In the genomic region with DNA sequence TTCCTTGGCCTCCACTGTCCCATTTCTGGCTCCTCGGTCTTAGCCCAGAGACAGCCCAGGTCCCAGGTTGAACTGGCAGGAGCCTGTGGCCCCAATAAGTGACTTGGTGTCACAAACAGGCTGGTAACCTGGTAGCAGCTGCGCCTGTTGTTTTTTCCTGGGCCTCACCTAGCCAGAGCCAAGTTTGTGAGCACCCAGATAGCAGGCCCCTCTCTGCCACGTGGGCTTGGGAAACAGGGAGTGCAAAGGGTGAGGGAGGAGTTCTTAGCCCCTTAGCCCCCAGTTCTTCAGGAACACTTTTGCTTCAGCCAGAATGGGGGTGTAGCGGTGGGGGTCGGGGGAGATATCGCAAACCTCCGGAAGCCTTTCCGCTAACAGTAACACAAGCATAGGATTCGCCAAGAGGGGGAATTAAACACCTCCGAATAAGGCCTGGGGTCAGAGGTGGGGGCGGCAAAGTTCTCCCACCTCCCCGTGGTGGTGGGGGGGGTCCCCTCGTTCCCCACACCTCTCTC, we compare ENCODE assay signal across 11 cellular contexts. TPM values are rescaled to one million over a fixed set of nuclear protein-coding genes. Genes with fewer than 3 reads are reported as not detected.
DNase-seq lines count a peak whose midpoint lies in the region; ATAC-seq, FAIRE-seq and TF ChIP-seq lines count a peak whose summit lies in the region.
"Had no signal": no experiment of that assay in that cellular context is flagged by ENCODE, and none has a peak within 500 bp of the region (broad histone marks: within the 10 kb centered on the region; RNA-seq: fewer than 3 reads in every experiment).

No MANE protein-coding gene starts in this region.

- H3K4me2 ChIP-seq in IMR-90 (ENCODE audit: low read depth, low read length), result peak overlapping the region; percentile 83

- no peaks in the 10 kb centered on the region for H4K20me1 ChIP-seq in IMR-90 (ENCODE audit: insufficient read depth, low read length)

- H2BK120ac ChIP-seq in IMR-90 (ENCODE audit: low read depth, low read length), result peak overlapping the region; percentile 93

- H4K5ac ChIP-seq in IMR-90 (ENCODE audit: low read depth, low read length), result peak overlapping the region; percentile 81

- H3K36me3 ChIP-seq in IMR-90 (ENCODE audit: control insufficient read depth, insufficient read depth, low read length), result no peaks in the 10 kb centered on the region
- H3K36me3 ChIP-seq in bronchial epithelial cell (ENCODE audit: control insufficient read depth, insufficient read depth, low read length), result peaks cover 2% of the 10 kb centered on the region
- no peaks in the 10 kb centered on the region for H3K36me3 ChIP-seq in left lung
- no peaks in the 10 kb centered on the region for H3K36me3 ChIP-seq in suprapubic skin

- H3K27ac ChIP-seq in IMR-90 (ENCODE audit: insufficient read depth, low read length) (peak overlapping the region; percentile 95), left lung (peak overlapping the region; percentile 58 to 75), suprapubic skin (peak overlapping the region; percentile 89)

- H3K56ac ChIP-seq in IMR-90 (ENCODE audit: extremely low read depth, insufficient read depth, low read length), result peak overlapping the region; percentile 73; the same call in 1 of the 2 replicates

- DNase-seq in IMR-90, result no peak
- peak; percentile 10 for DNase-seq in bronchial epithelial cell (ENCODE audit: low read depth)
- DNase-seq in left lung, result no peak
- no peak for DNase-seq in suprapubic skin (ENCODE audit: low spot score in 2 of 2)
- no peak for DNase-seq in NCI-H1694 (lab: John Stamatoyannopoulos, UW)
- DNase-seq in AG20443 (ENCODE audit: low spot score), result no peak
- DNase-seq in midbrain (lab: John Stamatoyannopoulos, UW), result no peak
- no peak for DNase-seq in superior temporal gyrus (ENCODE audit: extremely low spot score)
- DNase-seq: activated CD4-positive, alpha-beta T cell treated with anti-CD3 and anti-CD28 coated beads, Interleukin-2, amount 50 U/mL, for 4 hours; stimulated activated CD4-positive, alpha-beta T cell treated with anti-CD3 and anti-CD28 coated beads, Interleukin-2, amount 100 ng/mL, for 48 hours had no signal

- H3K4me3 ChIP-seq in IMR-90 (ENCODE audit: insufficient read depth, low read depth, low read length) (peak overlapping the region; percentile 49), bronchial epithelial cell (ENCODE audit: low read depth, low read length) (peak overlapping the region; percentile 96), left lung (peak overlapping the region; percentile 42 to 45), suprapubic skin (peak overlapping the region; percentile 53)

- peak overlapping the region; percentile 94 for H2AFZ ChIP-seq in IMR-90 (replicated peaks; ENCODE audit: low read length, poor library complexity)

- TF ChIP-seq POLR2A in IMR-90 (IDR thresholded peaks at IDR 0.05; ENCODE audit: low read depth, low read length) (no peak), suprapubic skin (IDR thresholded peaks at IDR 0.05) (no peak)

- no peaks in the 10 kb centered on the region for H3K9me3 ChIP-seq in IMR-90 (ENCODE audit: control insufficient read depth, insufficient read depth, low read length)
- H3K9me3 ChIP-seq in left lung, result no peaks in the 10 kb centered on the region
- H3K9me3 ChIP-seq in suprapubic skin, result no peaks in the 10 kb centered on the region

- peak overlapping the region; percentile 48 for H3K18ac ChIP-seq in IMR-90 (ENCODE audit: low read depth, low read length)

- H3K79me1 ChIP-seq in IMR-90 (ENCODE audit: low read depth in 1 of 2, low read length in 2 of 2), result peaks cover 0 to 54% of the 10 kb centered on the region in 2 experiments; a peak in 2 of 4 replicates

- peaks cover 27% of the 10 kb centered on the region for H3K9me1 ChIP-seq in IMR-90 (ENCODE audit: insufficient read depth, low read length)

- H4K91ac ChIP-seq in IMR-90 (ENCODE audit: insufficient read depth, low read depth, low read length), result peak overlapping the region; percentile 98

- H2BK15ac ChIP-seq in IMR-90 (ENCODE audit: low read depth, low read length), result peak overlapping the region; percentile 88; the same call in 2 of the 3 replicates

- WGBS in IMR-90 (ENCODE audit: extremely low coverage in 2 of 2, insufficient read length in 1 of 2), 2 experiments, result no CpG with 5 or more reads among the region's 13 CpGs
- 55% methylated on average over 9 of the region's 13 CpGs for WGBS in suprapubic skin

- H2BK20ac ChIP-seq in IMR-90 (ENCODE audit: low read depth, low read length), result peak overlapping the region; percentile 67

- peak overlapping the region; percentile 95 for H3K23ac ChIP-seq in IMR-90 (ENCODE audit: low read depth, low read length)

- POLR2A ChIA-PET in IMR-90 (lab: Charles Lee; ENCODE audit: unreplicated experiment), result interaction anchor here (0.7 kb wide), 1 partner anchor 9 kb away, joined by 5 read pairs; no protein-coding TSS in a partner anchor

- in situ Hi-C loops in IMR-90 (cut with MboI; ENCODE audit: low sequenced_read_pairs), result no loop called here

- BruUV-seq in IMR-90 (replicated peaks; lab: Mats Ljungman, UMichigan), result no TSS peak

- no peak for ATAC-seq in IMR-90 (ENCODE audit: low read depth)
- ATAC-seq in left lung, result peak; percentile 25

- FAIRE-seq in bronchial epithelial cell (lab: Jason Lieb, UNC), result no peak

- intact Hi-C loops in IMR-90 (cut with micrococcal nuclease) (no loop called here), left lung (cut with DNase I) (no loop called here)

- peak overlapping the region; percentile 86 for H3K9ac ChIP-seq in IMR-90 (ENCODE audit: low read depth, low read length)

- peak overlapping the region; percentile 99 for H2AK9ac ChIP-seq in IMR-90 (replicated peaks; ENCODE audit: low read depth, low read length, poor library complexity)

- no peaks in the 10 kb centered on the region for H3K27me3 ChIP-seq in IMR-90 (ENCODE audit: control insufficient read depth, insufficient read depth, low read length)
- no peaks in the 10 kb centered on the region for H3K27me3 ChIP-seq in bronchial epithelial cell (ENCODE audit: control insufficient read depth, insufficient read depth, low read length)
- H3K27me3 ChIP-seq in left lung, result peaks cover 0 to 32% of the 10 kb centered on the region in 2 donors
- no peaks in the 10 kb centered on the region for H3K27me3 ChIP-seq in suprapubic skin

- TF ChIP-seq RAD21 in IMR-90 (IDR thresholded peaks at IDR 0.05; ENCODE audit: low read length), result no peak

- TF ChIP-seq CTCF in IMR-90 (conservative IDR thresholded peaks at IDR 0.05; ENCODE audit: low read depth, low read length) (no peak), bronchial epithelial cell (IDR thresholded peaks at IDR 0.05; ENCODE audit: insufficient read depth, low read length, severe bottlenecking) (no peak), left lung (IDR thresholded peaks at IDR 0.05) (no peak), suprapubic skin (IDR thresholded peaks at IDR 0.05) (no peak)

- H3K14ac ChIP-seq in IMR-90 (replicated peaks; ENCODE audit: low read depth, low read length), result peak overlapping the region; percentile 98

- peak overlapping the region; percentile 90 for H2BK5ac ChIP-seq in IMR-90 (ENCODE audit: low read depth, low read length, poor library complexity, severe bottlenecking)

- peak overlapping the region; percentile 98 for H3K4ac ChIP-seq in IMR-90 (ENCODE audit: low read depth, low read length)

- TF ChIP-seq EP300 in suprapubic skin (IDR thresholded peaks at IDR 0.05), result no peak

- dilution Hi-C loops in IMR-90 (cut with HindIII; ENCODE audit: low sequenced_read_pairs, unreplicated experiment), result no loop called here

- peak overlapping the region; percentile 99 for H2AK5ac ChIP-seq in IMR-90 (ENCODE audit: low read depth, low read length)

- peak overlapping the region; percentile 95 to 98 for H4K8ac ChIP-seq in IMR-90 (ENCODE audit: low read depth in 2 of 2, low read length in 2 of 2)

- H3K4me1 ChIP-seq in IMR-90 (ENCODE audit: control insufficient read depth, insufficient read depth, low read length) (peaks cover 22% of the 10 kb centered on the region), left lung (peaks cover 7 to 22% of the 10 kb centered on the region in 2 donors), suprapubic skin (peaks cover 58% of the 10 kb centered on the region)

- CTCF ChIA-PET in IMR-90 (lab: Yijun Ruan, JAX), result no interaction called here

TF ChIP-seq in IMR-90, 13 proteins besides CTCF, POLR2A, EP300 and RAD21:
- TF ChIP-seq BHLHE40 (IDR thresholded peaks at IDR 0.05; ENCODE audit: low read depth, low read length), result no peak

RNA-seq across cellular contexts. Expression of a gene that starts 0.8 kb away (rescaled TPM):
- 0.72 and 1.1 TPM in 2 replicates for total RNA-seq in IMR-90 (2012; rRNA removed)
- polyA plus RNA-seq in IMR-90 (2012; rRNA removed), result 1.7 and 1.8 TPM in 2 replicates
- polyA plus RNA-seq in IMR-90 (2012; cell fraction: cytosol; rRNA removed), result 1.6 and 1.7 TPM in 2 replicates
- polyA plus RNA-seq in IMR-90 (2012; cell fraction: nucleus; rRNA removed; ENCODE audit: low replicate concordance), result 3.0 and 3.3 TPM in 2 replicates
- total RNA-seq in bronchial epithelial cell, result 11.3 and 46.1 TPM in 2 replicates
- total RNA-seq in left lung, result 10 to 100 TPM; 19.6 to 20.3 TPM
- 100 to 1,000 TPM; 112 to 150 (median 122) TPM for total RNA-seq in suprapubic skin
- total RNA-seq: NCI-H460 had no signal

RNA-seq across cellular contexts. Expression of a gene that starts 31.5 kb away (rescaled TPM):
- total RNA-seq in IMR-90 (2012; rRNA removed) (under 0.01 and 0.18 TPM in 2 replicates), bronchial epithelial cell (not detected in 2 replicates), left lung (under 1 TPM in 1 of 2 donors, not detected in 1; 0.17 TPM), suprapubic skin (under 1 TPM in 1 of 4 donors, not detected in 3; 0.76 TPM)
- 0.32 and 0.34 TPM in 2 replicates for polyA plus RNA-seq in IMR-90 (2012; rRNA removed)
- polyA plus RNA-seq in IMR-90 (2012; cell fraction: cytosol; rRNA removed), result 0.50 and 0.60 TPM in 2 replicates
- polyA plus RNA-seq in IMR-90 (2012; cell fraction: nucleus; rRNA removed; ENCODE audit: low replicate concordance), result 0.12 and 0.18 TPM in 2 replicates
- total RNA-seq: NCI-H460 had no signal

RNA-seq across cellular contexts. Expression of a gene that starts 53.1 kb away (rescaled TPM):
- under 0.01 and 0.18 TPM in 2 replicates for total RNA-seq in IMR-90 (2012; rRNA removed)
- 0.60 and 1.0 TPM in 2 replicates for polyA plus RNA-seq in IMR-90 (2012; rRNA removed)
- polyA plus RNA-seq in IMR-90 (2012; cell fraction: cytosol; rRNA removed), result 0.21 and 0.42 TPM in 2 replicates
- polyA plus RNA-seq in IMR-90 (2012; cell fraction: nucleus; rRNA removed; ENCODE audit: low replicate concordance), result 0.94 and 1.4 TPM in 2 replicates
- total RNA-seq in bronchial epithelial cell, result 1.9 and 2.4 TPM in 2 replicates
- 1 to 10 TPM in 1 of 2 donors, under 1 TPM in 1; 0.38 to 1.7 TPM for total RNA-seq in left lung
- 1 to 10 TPM in 1 of 4 donors, under 1 TPM in 2, not detected in 1; 0.47 to 4.2 (median 0.76) TPM for total RNA-seq in suprapubic skin

Comparison
In these comparisons a context has a peak if more than half of its experiments do, and no peak if none do; other contexts are left out.
1. H3K4me3 ChIP-seq: peak in every context shown above with its lines; median percentile 96 in bronchial epithelial cell; 53 in suprapubic skin; 49 in IMR-90; 44 in left lung.